In genomic region chr11:119355091-119355843, GRCh38 we compare ENCODE assay signal across 24 cellular contexts. TPM values are rescaled to one million over a fixed set of nuclear protein-coding genes. Genes with fewer than 3 reads are reported as not detected.
DNase-seq lines count a peak whose midpoint lies in the region; FAIRE-seq and TF ChIP-seq lines count a peak whose summit lies in the region.
"Had no signal": no experiment of that assay in that cellular context is flagged by ENCODE, and none has a peak within 500 bp of the region (broad histone marks: within the 10 kb centered on the region; RNA-seq: fewer than 3 reads in every experiment).

No MANE protein-coding gene starts in this region.

- peaks cover 9% of the 10 kb centered on the region for H3F3A ChIP-seq in neural progenitor cell (ENCODE audit: low read depth)

- no peaks in the 10 kb centered on the region for H3K9me3 Mint-ChIP-seq in activated CD4-positive, alpha-beta T cell treated with anti-CD3 and anti-CD28 coated beads, Interleukin-2, amount 10 ng/mL, durations not matched to agents 7 days and 5 days
- H3K9me3 Mint-ChIP-seq in neural progenitor cell (no peaks in the 10 kb centered on the region), endothelial cell (ENCODE audit: unreplicated experiment) (no peaks in the 10 kb centered on the region)

- no peak for TF ChIP-seq POLR2A in endothelial cell of umbilical vein (IDR thresholded peaks at IDR 0.05; ENCODE audit: low read depth, low read length)

- no peak overlapping the region for H3K9ac ChIP-seq in endothelial cell of umbilical vein (replicated peaks; ENCODE audit: extremely low read depth, insufficient read depth, low read length)
- H3K9ac ChIP-seq in neural progenitor cell, result no peak overlapping the region
- H3K9ac ChIP-seq: BLaER1 had no signal

- no TSS peak for BruUV-seq in endothelial cell of umbilical vein (replicated peaks; lab: Mats Ljungman, UMichigan)

- H3K4me3 ChIP-seq in endothelial cell of umbilical vein (replicated peaks in 1 of 3; ENCODE audit: insufficient read depth in 1 of 3, low read depth in 1 of 3, low read length in 3 of 3) (no peak overlapping the region), neural progenitor cell (no peak overlapping the region)
- H3K4me3 ChIP-seq: adrenal gland, lung had no signal

- H3K4me1 ChIP-seq in endothelial cell of umbilical vein (ENCODE audit: control insufficient read depth, extremely low read depth, insufficient read depth, low read length), result peaks cover 5% of the 10 kb centered on the region
- H3K4me1 ChIP-seq in neural progenitor cell, result peaks cover 10% of the 10 kb centered on the region
- H3K4me1 ChIP-seq: adrenal gland had no signal

- DNase-seq in activated CD4-positive, alpha-beta T cell treated with anti-CD3 and anti-CD28 coated beads, Interleukin-2, amount 10 ng/mL, durations not matched to agents 7 days and 5 days, result no peak
- no peak for DNase-seq in activated CD4-positive, alpha-beta T cell treated with anti-CD3 and anti-CD28 coated beads for 1 hour
- no peak for DNase-seq in RWPE1 (ENCODE audit: low spot score)
- DNase-seq in endothelial cell of umbilical vein (ENCODE audit: low read depth, low spot score), result no peak
- no peak for DNase-seq in neural progenitor cell (ENCODE audit: low spot score)
- no peak for DNase-seq in NCI-H345 treated with DMSO at 0.1 percent for 48 hours (lab: John Stamatoyannopoulos, UW; ENCODE audit: unreplicated experiment)
- DNase-seq in SHP77 treated with DMSO at 0.1 percent for 48 hours (lab: John Stamatoyannopoulos, UW), result no peak
- DNase-seq in endothelial cell (ENCODE audit: low spot score), result no peak
- DNase-seq: activated CD4-positive, CD25-positive, alpha-beta regulatory T cell; DMS 273 treated with DMSO at 0.1 percent for 48 hours; GOT3; NCI-H1417; NCI-H526 treated with DMSO at 0.1 percent for 48 hours; spleen; stimulated activated CD8-positive, alpha-beta memory T cell treated with anti-CD3 and anti-CD28 coated beads, Interleukin-4, amount 100 ng/mL, for 48 hours had no signal

- H3K4me3 Mint-ChIP-seq in activated CD4-positive, alpha-beta T cell treated with anti-CD3 and anti-CD28 coated beads, Interleukin-2, amount 10 ng/mL, durations not matched to agents 7 days and 5 days, result peak overlapping the region; percentile 10
- H3K4me3 Mint-ChIP-seq in neural progenitor cell (peak overlapping the region; percentile 66), endothelial cell (ENCODE audit: unreplicated experiment) (no peak overlapping the region)

- no peaks in the 10 kb centered on the region for H3K9me1 ChIP-seq in endothelial cell of umbilical vein (replicated peaks; ENCODE audit: control insufficient read depth, extremely low read depth, insufficient read depth, low read length)

- H3K27ac Mint-ChIP-seq in activated CD4-positive, alpha-beta T cell treated with anti-CD3 and anti-CD28 coated beads, Interleukin-2, amount 10 ng/mL, durations not matched to agents 7 days and 5 days, result no peak overlapping the region
- H3K27ac Mint-ChIP-seq in neural progenitor cell (no peak overlapping the region), endothelial cell (ENCODE audit: unreplicated experiment) (no peak overlapping the region)

- H3K27ac ChIP-seq in RWPE1 (peak overlapping the region; percentile 75), endothelial cell of umbilical vein (ENCODE audit: insufficient read depth, low read depth, low read length) (no peak overlapping the region), neural progenitor cell (no peak overlapping the region)
- H3K27ac ChIP-seq: adrenal gland, BLaER1, spleen had no signal

- CTCF ChIA-PET in activated CD4-positive, alpha-beta T cell treated with anti-CD3 and anti-CD28 coated beads, Interleukin-2, amount 10 ng/mL, durations not matched to agents 7 days and 5 days (lab: Charles Lee), result interaction anchor here (0.7 to 5.1 kb wide), 13 partner anchors 9 to 204 kb away, joined by 3 to 99 read pairs (median 11); partner anchors contain the start of genes MFRP and USP2
- CTCF ChIA-PET in RWPE1 (lab: Yijun Ruan, JAX), result interaction anchor here (0.6 to 4.4 kb wide), 15 partner anchors 9 to 285 kb away, joined by 3 to 77 read pairs (median 8); partner anchors contain the start of genes MFRP and USP2
- CTCF ChIA-PET in endothelial cell of umbilical vein (lab: Charles Lee), result interaction anchor here (0.8 to 4.7 kb wide), 19 partner anchors 9 to 753 kb away, joined by 3 to 154 read pairs (median 6); partner anchors contain the start of genes C1QTNF5, HMBS, MFRP and USP2

- H3K79me2 ChIP-seq in endothelial cell of umbilical vein (ENCODE audit: control insufficient read depth, insufficient read depth, low read length) (no peaks in the 10 kb centered on the region), neural progenitor cell (ENCODE audit: low read depth) (no peaks in the 10 kb centered on the region)

- no peak for TF ChIP-seq CTCF in RWPE1 (conservative IDR thresholded peaks at IDR 0.05; ENCODE audit: low read depth)
- no peak for TF ChIP-seq CTCF in endothelial cell of umbilical vein (IDR thresholded peaks at IDR 0.05; ENCODE audit: extremely low read depth in 1 of 2, insufficient read depth in 1 of 2, low read depth in 1 of 2, low read length in 2 of 2)
- no peak for TF ChIP-seq CTCF in neural progenitor cell (IDR thresholded peaks at IDR 0.05)
- no peak for TF ChIP-seq CTCF in endothelial cell (IDR thresholded peaks at IDR 0.05; ENCODE audit: unreplicated experiment)

- peaks cover 39% of the 10 kb centered on the region for H3K27me3 Mint-ChIP-seq in activated CD4-positive, alpha-beta T cell treated with anti-CD3 and anti-CD28 coated beads, Interleukin-2, amount 10 ng/mL, durations not matched to agents 7 days and 5 days
- peaks cover 18% of the 10 kb centered on the region for H3K27me3 Mint-ChIP-seq in neural progenitor cell (ENCODE audit: insufficient read depth, low read depth)
- peaks cover 4% of the 10 kb centered on the region for H3K27me3 Mint-ChIP-seq in endothelial cell (ENCODE audit: unreplicated experiment)

- H3K36me3 ChIP-seq in endothelial cell of umbilical vein (ENCODE audit: control insufficient read depth in 2 of 2, extremely low read depth in 1 of 2, insufficient read depth in 2 of 2, low read length in 2 of 2) (no peaks in the 10 kb centered on the region), neural progenitor cell (no peaks in the 10 kb centered on the region)
- H3K36me3 ChIP-seq: spleen, vagina had no signal

- H4K20me1 ChIP-seq in endothelial cell of umbilical vein (replicated peaks; ENCODE audit: control insufficient read depth, extremely low read depth, insufficient read depth, low read length), result no peaks in the 10 kb centered on the region
- H4K20me1 ChIP-seq in neural progenitor cell (ENCODE audit: low read depth), result no peaks in the 10 kb centered on the region
- H4K20me1 ChIP-seq: BLaER1 had no signal

- H3K4me1 Mint-ChIP-seq in activated CD4-positive, alpha-beta T cell treated with anti-CD3 and anti-CD28 coated beads, Interleukin-2, amount 10 ng/mL, durations not matched to agents 7 days and 5 days, result peaks cover 23% of the 10 kb centered on the region
- H3K4me1 Mint-ChIP-seq in neural progenitor cell (peaks cover 57% of the 10 kb centered on the region), endothelial cell (ENCODE audit: unreplicated experiment) (peaks cover 8% of the 10 kb centered on the region)

- H3K4me2 ChIP-seq in endothelial cell of umbilical vein (ENCODE audit: insufficient read depth, low read length) (no peak overlapping the region), neural progenitor cell (peak overlapping the region; percentile 86)

- no peaks in the 10 kb centered on the region for H3K36me3 Mint-ChIP-seq in activated CD4-positive, alpha-beta T cell treated with anti-CD3 and anti-CD28 coated beads, Interleukin-2, amount 10 ng/mL, durations not matched to agents 7 days and 5 days (ENCODE audit: low read depth)
- H3K36me3 Mint-ChIP-seq in neural progenitor cell (peaks cover 13% of the 10 kb centered on the region), endothelial cell (ENCODE audit: low read depth, unreplicated experiment) (no peaks in the 10 kb centered on the region)

- H3K9me3 ChIP-seq in endothelial cell of umbilical vein (replicated peaks; ENCODE audit: control insufficient read depth, insufficient read depth, low read length), result no peaks in the 10 kb centered on the region
- H3K9me3 ChIP-seq in neural progenitor cell (ENCODE audit: low read depth), result no peaks in the 10 kb centered on the region
- H3K9me3 ChIP-seq: adrenal gland, BLaER1, spleen, vagina had no signal

- no peaks in the 10 kb centered on the region for H3K27me3 ChIP-seq in endothelial cell of umbilical vein (ENCODE audit: control insufficient read depth in 2 of 2, insufficient read depth in 2 of 2, low read length in 2 of 2)
- peaks cover 13% of the 10 kb centered on the region for H3K27me3 ChIP-seq in neural progenitor cell
- H3K27me3 ChIP-seq: adrenal gland, BLaER1, vagina had no signal

- dilution Hi-C loops in endothelial cell of umbilical vein (cut with MboI; ENCODE audit: extremely low pct_ligation_motif_present, low sequenced_read_pairs), result no loop called here

- H2AFZ ChIP-seq in endothelial cell of umbilical vein (ENCODE audit: low read depth, low read length) (no peak overlapping the region), neural progenitor cell (replicated peaks) (no peak overlapping the region)

- intact Hi-C loops in endothelial cell of umbilical vein (cut with micrococcal nuclease), result loop anchor here (10.0 kb wide), 1 partner anchor 860 kb away; the partner anchor contains the start of gene OAF

- FAIRE-seq in endothelial cell of umbilical vein (lab: Jason Lieb, UNC), result peak; percentile 31
- FAIRE-seq: A204.1, G401.6 had no signal

- POLR2A ChIA-PET in activated CD4-positive, alpha-beta T cell treated with anti-CD3 and anti-CD28 coated beads, Interleukin-2, amount 10 ng/mL, durations not matched to agents 7 days and 5 days (lab: Charles Lee), result no interaction called here
- POLR2A ChIA-PET in RWPE1 (lab: Yijun Ruan, JAX; ENCODE audit: low non-redundant PET), result no interaction called here
- POLR2A ChIA-PET in endothelial cell of umbilical vein (lab: Charles Lee), result interaction anchor here (0.9 kb wide), 1 partner anchor 14 kb away, joined by 8 read pairs; the partner anchor contains the start of gene C1QTNF5

RNA-seq across cellular contexts. Expression of gene MFRP, which starts 8.8 kb away (rescaled TPM):
- total RNA-seq in activated CD4-positive, alpha-beta T cell treated with anti-CD3 and anti-CD28 coated beads, Interleukin-2, amount 10 ng/mL, durations not matched to agents 7 days and 5 days, result not detected
- total RNA-seq in endothelial cell of umbilical vein, result not detected in 2 replicates
- polyA plus RNA-seq in endothelial cell of umbilical vein, result 0.03 and 0.08 TPM in 2 replicates
- 0.03 and 0.09 TPM in 2 replicates for polyA plus RNA-seq in endothelial cell of umbilical vein (2011; cell fraction: cytosol; rRNA removed)
- polyA plus RNA-seq in endothelial cell of umbilical vein (2011; cell fraction: nucleus; rRNA removed), result 0.04 TPM in 2 replicates
- not detected in 2 replicates for polyA plus RNA-seq in endothelial cell of umbilical vein (2012)
- polyA minus RNA-seq in endothelial cell of umbilical vein, result 0.11 TPM in 1 of 2 replicates, not detected in the other
- polyA minus RNA-seq in endothelial cell of umbilical vein (2011; cell fraction: cytosol; rRNA and poly(A)+ RNA removed), result not detected
- polyA minus RNA-seq in endothelial cell of umbilical vein (2011; cell fraction: nucleus; rRNA and poly(A)+ RNA removed), result not detected in 2 replicates
- total RNA-seq in neural progenitor cell (ENCODE audit: low replicate concordance), result not detected in 2 replicates
- 0.13 TPM for total RNA-seq in endothelial cell (ENCODE audit: unreplicated experiment)
- total RNA-seq: activated CD8-positive, alpha-beta memory T cell treated with anti-CD3 and anti-CD28 coated beads for 36 hours; cardiac septum; lung; T-helper 1 cell treated with Interleukin-12 subunit alpha and Interleukin-12 subunit beta and Interleukin-4 antibody, amounts not matched to agents 30 ng/mL and 1 ng/mL, for 36 hours; vagina had no signal
- polyA plus RNA-seq: adrenal gland, lung had no signal

RNA-seq across cellular contexts. Expression of gene C1QTNF5, which starts 14.6 kb away (rescaled TPM):
- total RNA-seq in activated CD4-positive, alpha-beta T cell treated with anti-CD3 and anti-CD28 coated beads, Interleukin-2, amount 10 ng/mL, durations not matched to agents 7 days and 5 days, result not detected
- total RNA-seq in endothelial cell of umbilical vein (126 and 130 TPM in 2 replicates), neural progenitor cell (ENCODE audit: low replicate concordance) (0.90 and 3.4 TPM in 2 replicates), endothelial cell (ENCODE audit: unreplicated experiment) (26.0 TPM)
- polyA plus RNA-seq in endothelial cell of umbilical vein, result 201 and 228 TPM in 2 replicates
- polyA plus RNA-seq in endothelial cell of umbilical vein (2011; cell fraction: cytosol; rRNA removed), result 125 and 160 TPM in 2 replicates
- polyA plus RNA-seq in endothelial cell of umbilical vein (2011; cell fraction: nucleus; rRNA removed), result 72.0 and 76.7 TPM in 2 replicates
- 98.8 and 155 TPM in 2 replicates for polyA plus RNA-seq in endothelial cell of umbilical vein (2012)
- polyA minus RNA-seq in endothelial cell of umbilical vein, result 59.9 and 63.7 TPM in 2 replicates
- polyA minus RNA-seq in endothelial cell of umbilical vein (2011; cell fraction: cytosol; rRNA and poly(A)+ RNA removed), result not detected
- polyA minus RNA-seq in endothelial cell of umbilical vein (2011; cell fraction: nucleus; rRNA and poly(A)+ RNA removed), result 11.6 and 24.3 TPM in 2 replicates
- total RNA-seq: activated CD8-positive, alpha-beta memory T cell treated with anti-CD3 and anti-CD28 coated beads for 36 hours; T-helper 1 cell treated with Interleukin-12 subunit alpha and Interleukin-12 subunit beta and Interleukin-4 antibody, amounts not matched to agents 30 ng/mL and 1 ng/mL, for 36 hours had no signal

RNA-seq across cellular contexts. Expression of gene RNF26, which starts 20.9 kb away (rescaled TPM):
- 10 to 100 TPM; 38.3 to 38.8 TPM for total RNA-seq in activated CD4-positive, alpha-beta T cell treated with anti-CD3 and anti-CD28 coated beads, Interleukin-2, amount 10 ng/mL, durations not matched to agents 7 days and 5 days
- total RNA-seq in endothelial cell of umbilical vein (37.9 and 40.1 TPM in 2 replicates), neural progenitor cell (ENCODE audit: low replicate concordance) (17.1 and 48.2 TPM in 2 replicates), endothelial cell (ENCODE audit: unreplicated experiment) (31.5 TPM)
- polyA plus RNA-seq in endothelial cell of umbilical vein, result 41.6 and 43.8 TPM in 2 replicates
- 35.5 and 38.1 TPM in 2 replicates for polyA plus RNA-seq in endothelial cell of umbilical vein (2011; cell fraction: cytosol; rRNA removed)
- polyA plus RNA-seq in endothelial cell of umbilical vein (2011; cell fraction: nucleus; rRNA removed), result 15.7 and 17.7 TPM in 2 replicates
- 29.3 and 37.9 TPM in 2 replicates for polyA plus RNA-seq in endothelial cell of umbilical vein (2012)
- 44.3 and 46.7 TPM in 2 replicates for polyA minus RNA-seq in endothelial cell of umbilical vein
- polyA minus RNA-seq in endothelial cell of umbilical vein (2011; cell fraction: cytosol; rRNA and poly(A)+ RNA removed), result 31.6 TPM
- 16.9 and 20.4 TPM in 2 replicates for polyA minus RNA-seq in endothelial cell of umbilical vein (2011; cell fraction: nucleus; rRNA and poly(A)+ RNA removed)

RNA-seq across cellular contexts. Expression of gene USP2, which starts 26.2 kb away (rescaled TPM):
- total RNA-seq in activated CD4-positive, alpha-beta T cell treated with anti-CD3 and anti-CD28 coated beads, Interleukin-2, amount 10 ng/mL, durations not matched to agents 7 days and 5 days, result under 1 TPM; 0.17 to 0.22 TPM
- 1.1 and 1.2 TPM in 2 replicates for total RNA-seq in endothelial cell of umbilical vein
- polyA plus RNA-seq in endothelial cell of umbilical vein, result 0.21 and 0.22 TPM in 2 replicates
- polyA plus RNA-seq in endothelial cell of umbilical vein (2011; cell fraction: cytosol; rRNA removed), result 0.27 and 0.30 TPM in 2 replicates
- polyA plus RNA-seq in endothelial cell of umbilical vein (2011; cell fraction: nucleus; rRNA removed), result 0.21 and 0.35 TPM in 2 replicates
- polyA plus RNA-seq in endothelial cell of umbilical vein (2012), result 0.64 and 1.2 TPM in 2 replicates
- 0.45 and 0.53 TPM in 2 replicates for polyA minus RNA-seq in endothelial cell of umbilical vein
- polyA minus RNA-seq in endothelial cell of umbilical vein (2011; cell fraction: cytosol; rRNA and poly(A)+ RNA removed), result 1.7 TPM
- 0.29 and 0.67 TPM in 2 replicates for polyA minus RNA-seq in endothelial cell of umbilical vein (2011; cell fraction: nucleus; rRNA and poly(A)+ RNA removed)
- total RNA-seq in neural progenitor cell (ENCODE audit: low replicate concordance), result 2.1 and 2.6 TPM in 2 replicates
- total RNA-seq in endothelial cell (ENCODE audit: unreplicated experiment), result 1.5 TPM

RNA-seq across cellular contexts. Expression of gene MCAM, which starts 38.3 kb away (rescaled TPM):
- 1 to 10 TPM; 1.0 to 1.4 TPM for total RNA-seq in activated CD4-positive, alpha-beta T cell treated with anti-CD3 and anti-CD28 coated beads, Interleukin-2, amount 10 ng/mL, durations not matched to agents 7 days and 5 days
- total RNA-seq in endothelial cell of umbilical vein (1,012 and 1,027 TPM in 2 replicates), neural progenitor cell (ENCODE audit: low replicate concordance) (23.3 and 28.2 TPM in 2 replicates), endothelial cell (ENCODE audit: unreplicated experiment) (78.3 TPM)
- 2,543 and 3,419 TPM in 2 replicates for polyA plus RNA-seq in endothelial cell of umbilical vein
- polyA plus RNA-seq in endothelial cell of umbilical vein (2011; cell fraction: cytosol; rRNA removed), result 1,288 and 1,700 TPM in 2 replicates
- 682 and 1,132 TPM in 2 replicates for polyA plus RNA-seq in endothelial cell of umbilical vein (2011; cell fraction: nucleus; rRNA removed)
- polyA plus RNA-seq in endothelial cell of umbilical vein (2012), result 548 and 754 TPM in 2 replicates
- 817 and 903 TPM in 2 replicates for polyA minus RNA-seq in endothelial cell of umbilical vein
- polyA minus RNA-seq in endothelial cell of umbilical vein (2011; cell fraction: cytosol; rRNA and poly(A)+ RNA removed), result 69.6 TPM
- 242 and 367 TPM in 2 replicates for polyA minus RNA-seq in endothelial cell of umbilical vein (2011; cell fraction: nucleus; rRNA and poly(A)+ RNA removed)
